6 cellular contexts compared by ENCODE assay signal in genomic region chr9:137286980-137287383, GRCh38. TPM values are rescaled to one million over a fixed set of nuclear protein-coding genes. Genes with fewer than 3 reads are reported as not detected.
DNase-seq lines count a peak whose midpoint lies in the region; FAIRE-seq and TF ChIP-seq lines count a peak whose summit lies in the region.

No MANE protein-coding gene starts in this region.

- TF ChIP-seq CTCF in GM13976 (IDR thresholded peaks at IDR 0.05; ENCODE audit: borderline replicate concordance, control extremely low read depth, extremely low read depth, insufficient read depth, missing control alignments) (peak; percentile 48), esophagus muscularis mucosa (IDR thresholded peaks at IDR 0.05) (peak; percentile 33 to 50 (median 44)), type B pancreatic cell (conservative IDR thresholded peaks at IDR 0.05) (peak; percentile 68)

- in situ Hi-C loops in GM13976 (cut with MboI; ENCODE audit: low sequenced_read_pairs, unreplicated experiment) = loop anchor here (25.0 kb wide), 1 partner anchor 250 kb away; no protein-coding TSS in a partner anchor

- H3K9me3 ChIP-seq in esophagus muscularis mucosa = no peaks in the 10 kb centered on the region

- 48% methylated on average over 12 of the region's 14 CpGs for WGBS in esophagus muscularis mucosa

- DNase-seq in GM13976 (ENCODE audit: low spot score) (peak; percentile 72), NCI-H748 treated with DMSO at 0.1 percent for 48 hours (lab: John Stamatoyannopoulos, UW) (peak; percentile 27), esophagus muscularis mucosa (ENCODE audit: extremely low spot score) (no peak), type B pancreatic cell (ENCODE audit: extremely low spot score, unreplicated experiment) (no peak), GM19239 (ENCODE audit: insufficient read length, low spot score) (no peak)
- DNase-seq in effector CD8-positive, alpha-beta T cell (lab: John Stamatoyannopoulos, UW) = no peak

- no peak overlapping the region for H3K27ac ChIP-seq in esophagus muscularis mucosa (replicated peaks in 1 of 4)

- no peak overlapping the region for H3K4me3 Mint-ChIP-seq in type B pancreatic cell

- TF ChIP-seq POLR2A in esophagus muscularis mucosa (IDR thresholded peaks at IDR 0.05; ENCODE audit: low read depth) = no peak

- H3K36me3 Mint-ChIP-seq in type B pancreatic cell = no peaks in the 10 kb centered on the region

- no peaks in the 10 kb centered on the region for H3K4me1 Mint-ChIP-seq in type B pancreatic cell (ENCODE audit: unreplicated experiment)

- peaks cover 0 to 4% (median 0%) of the 10 kb centered on the region in 4 donors for H3K36me3 ChIP-seq in esophagus muscularis mucosa

- H3K4me3 ChIP-seq in esophagus muscularis mucosa = no peak overlapping the region

- H3K4me1 ChIP-seq in esophagus muscularis mucosa = no peaks in the 10 kb centered on the region

- H3K9me3 Mint-ChIP-seq in type B pancreatic cell = no peaks in the 10 kb centered on the region

- H3K27ac Mint-ChIP-seq in type B pancreatic cell = peak overlapping the region; percentile 12

- FAIRE-seq in GM19239 (lab: Jason Lieb, UNC) = no peak

- peaks cover 21% of the 10 kb centered on the region for H3K27me3 Mint-ChIP-seq in type B pancreatic cell

- intact Hi-C loops in esophagus muscularis mucosa (cut with DNase I) = no loop called here

- TF ChIP-seq EP300 in esophagus muscularis mucosa (IDR thresholded peaks at IDR 0.05) = no peak

- H3K27me3 ChIP-seq in esophagus muscularis mucosa = peaks cover 0 to 38% (median 0%) of the 10 kb centered on the region in 4 donors

RNA-seq across cellular contexts. Expression of gene TOR4A, which starts 9.5 kb away (rescaled TPM):
- total RNA-seq in esophagus muscularis mucosa (1 to 10 TPM; 5.0 to 9.2 (median 7.3) TPM), type B pancreatic cell (ENCODE audit: low replicate concordance) (2.7 and 4.5 TPM in 2 replicates)

RNA-seq across cellular contexts. Expression of gene NRARP, which starts 15.1 kb away (rescaled TPM):
- total RNA-seq in esophagus muscularis mucosa (10 to 100 TPM in 1 of 4 donors, 1 to 10 TPM in 3; 2.9 to 10.3 (median 7.2) TPM), type B pancreatic cell (ENCODE audit: low replicate concordance) (17.9 and 21.7 TPM in 2 replicates)

RNA-seq across cellular contexts. Expression of gene NELFB, which starts 31.9 kb away (rescaled TPM):
- total RNA-seq in esophagus muscularis mucosa (10 to 100 TPM; 26.6 to 73.2 (median 48.8) TPM), type B pancreatic cell (ENCODE audit: low replicate concordance) (52.4 and 61.9 TPM in 2 replicates)

RNA-seq across cellular contexts. Expression of gene STPG3, which starts 35.9 kb away (rescaled TPM):
- total RNA-seq in esophagus muscularis mucosa (not detected), type B pancreatic cell (ENCODE audit: low replicate concordance) (0.31 TPM in 1 of 2 replicates, not detected in the other)

RNA-seq across cellular contexts. Expression of gene TUBB4B, which starts 45.9 kb away (rescaled TPM):
- total RNA-seq in esophagus muscularis mucosa (100 to 1,000 TPM; 227 to 469 (median 304) TPM), type B pancreatic cell (ENCODE audit: low replicate concordance) (326 and 349 TPM in 2 replicates)

Comparison
In these comparisons a context has a peak if more than half of its experiments do, and no peak if none do; other contexts are left out.
1. DNase-seq: peak in GM13976 (single experiment) and NCI-H748 treated with DMSO at 0.1 percent for 48 hours (single experiment); none in esophagus muscularis mucosa (single experiment), type B pancreatic cell (single experiment), effector CD8-positive, alpha-beta T cell (single experiment) and GM19239 (single experiment).
2. Peak in every context shown above with its lines, with median percentiles within 50 percentile points of each other: CTCF ChIP-seq.